ENCODE assay signal across 13 cellular contexts in genomic region chr17:69142473-69142802, GRCh38. TPM values are rescaled to one million over a fixed set of nuclear protein-coding genes. Genes with fewer than 3 reads are reported as not detected.
DNase-seq lines count a peak whose midpoint lies in the region; ATAC-seq, FAIRE-seq and TF ChIP-seq lines count a peak whose summit lies in the region.
"Had no signal": no experiment of that assay in that cellular context is flagged by ENCODE, and none has a peak within 500 bp of the region (broad histone marks: within the 10 kb centered on the region; RNA-seq: fewer than 3 reads in every experiment).

No MANE protein-coding gene starts in this region.

- peaks cover 1% of the 10 kb centered on the region; the same call in 2 of the 3 replicates for H3K4me1 Mint-ChIP-seq in GM23338
- peaks cover 32% of the 10 kb centered on the region for H3K4me1 Mint-ChIP-seq in dendritic cell treated with granulocyte-macrophage colony-stimulating factor and Interleukin-4, amounts not matched to agents 40 ng/mL and 50 ng/mL, for 4 days (ENCODE audit: low read depth)
- H3K4me1 Mint-ChIP-seq in H9, result peaks cover 0 to 1% of the 10 kb centered on the region in 2 experiments; a peak in 1 of 4 replicates
- no peaks in the 10 kb centered on the region for H3K4me1 Mint-ChIP-seq in immature natural killer cell

- H3K9me3 ChIP-seq in HepG2 (ENCODE audit: low read length), result no peaks in the 10 kb centered on the region
- no peaks in the 10 kb centered on the region for H3K9me3 ChIP-seq in subcutaneous abdominal adipose tissue (ENCODE audit: control insufficient read depth in 5 of 5, low read length in 5 of 5)
- H3K9me3 ChIP-seq in H9 (ENCODE audit: control insufficient read depth, low read depth, low read length), result no peaks in the 10 kb centered on the region

- no peaks in the 10 kb centered on the region for H3K23me2 ChIP-seq in H9 (ENCODE audit: insufficient read length, low read depth, low read length, poor library complexity, severe bottlenecking)

- no peaks in the 10 kb centered on the region for H3K79me2 ChIP-seq in GM23338 (replicated peaks; ENCODE audit: insufficient read depth)
- H3K79me2 ChIP-seq in HepG2 (ENCODE audit: insufficient read depth, low read length), result no peaks in the 10 kb centered on the region
- H3K79me2 ChIP-seq in H9 (ENCODE audit: insufficient read depth, low read length), result no peaks in the 10 kb centered on the region

- H3K4me3 ChIP-seq in GM23338 (no peak overlapping the region), HepG2 (replicated peaks in 1 of 3; ENCODE audit: insufficient read depth in 1 of 3, low read depth in 2 of 3, low read length in 3 of 3) (peak overlapping the region in 1 of 3 experiments; percentile 0; a peak in 1 of 6 replicates), subcutaneous abdominal adipose tissue (ENCODE audit: low read depth in 1 of 5, low read length in 5 of 5) (peak overlapping the region; percentile 65 to 84 (median 68))

- H4K8ac ChIP-seq in H9 (replicated peaks; ENCODE audit: insufficient read length, low read depth, low read length), result no peak overlapping the region

- H3K36me3 Mint-ChIP-seq in GM23338 (ENCODE audit: low read depth) (no peaks in the 10 kb centered on the region), H9 (ENCODE audit: insufficient read depth in 1 of 3, low read depth in 3 of 3) (no peaks in the 10 kb centered on the region), immature natural killer cell (peaks cover under 1 to 3% (median under 1%) of the 10 kb centered on the region in 3 donors)
- peaks cover 60% of the 10 kb centered on the region for H3K36me3 Mint-ChIP-seq in dendritic cell treated with granulocyte-macrophage colony-stimulating factor and Interleukin-4, amounts not matched to agents 40 ng/mL and 50 ng/mL, for 4 days (ENCODE audit: low read depth)

- H3K4me2 ChIP-seq in GM23338 (no peak overlapping the region), HepG2 (ENCODE audit: low read depth, low read length) (peak overlapping the region; percentile 29), H9 (ENCODE audit: insufficient read depth, insufficient read length, low read length) (no peak overlapping the region)

- TF ChIP-seq CTCF in GM23338 (conservative IDR thresholded peaks at IDR 0.05; ENCODE audit: low read depth in 2 of 2) (no peak), HepG2 (CRISPR knock-in tag; IDR thresholded peaks at IDR 0.05) (no peak), H9 (conservative IDR thresholded peaks at IDR 0.05) (no peak)

- TF ChIP-seq RAD21 in HepG2 (CRISPR knock-in tag; IDR thresholded peaks at IDR 0.05), result no peak

- H3K18ac ChIP-seq in H9 (ENCODE audit: insufficient read length, low read depth, low read length), result no peak overlapping the region

- no peak for FAIRE-seq in HepG2 (lab: Jason Lieb, UNC)

- 1% methylated on average over 2 of the region's 2 CpGs for WGBS in HepG2 (ENCODE audit: low lambda C conversion rate)
- no CpG with 5 or more reads among the region's 2 CpGs for WGBS in H9 (ENCODE audit: extremely low coverage, insufficient read length, low lambda C conversion rate)

- no peak overlapping the region for H3K23ac ChIP-seq in H9 (ENCODE audit: insufficient read length, low read depth, low read length)

- no peaks in the 10 kb centered on the region for H3K27me3 Mint-ChIP-seq in GM23338 (ENCODE audit: insufficient read depth, low read depth, poor library complexity)
- H3K27me3 Mint-ChIP-seq in dendritic cell treated with granulocyte-macrophage colony-stimulating factor and Interleukin-4, amounts not matched to agents 40 ng/mL and 50 ng/mL, for 4 days, result no peaks in the 10 kb centered on the region
- no peaks in the 10 kb centered on the region; the same call in 1 of the 2 replicates for H3K27me3 Mint-ChIP-seq in H9 (ENCODE audit: low read depth)
- peaks cover 0 to 2% (median 1%) of the 10 kb centered on the region in 3 donors for H3K27me3 Mint-ChIP-seq in immature natural killer cell (ENCODE audit: low read depth in 3 of 3)

- H2AFZ ChIP-seq in GM23338, result peak overlapping the region; percentile 34; the same call in 1 of the 2 replicates
- H2AFZ ChIP-seq in HepG2 (ENCODE audit: low read length), result peak overlapping the region; percentile 62
- no peak overlapping the region for H2AFZ ChIP-seq in H9 (ENCODE audit: low read length)

- H3K14ac ChIP-seq in H9 (ENCODE audit: insufficient read depth, low read length), result no peak overlapping the region

- H3K36me3 ChIP-seq in GM23338 (ENCODE audit: insufficient read depth) (no peaks in the 10 kb centered on the region), HepG2 (replicated peaks in 1 of 2; ENCODE audit: control insufficient read depth in 1 of 2, insufficient read depth in 2 of 2, low read length in 2 of 2) (no peaks in the 10 kb centered on the region), subcutaneous abdominal adipose tissue (ENCODE audit: control insufficient read depth in 5 of 5, insufficient read depth in 5 of 5, low read length in 5 of 5) (peaks cover 7 to 11% (median 8%) of the 10 kb centered on the region in 5 donors)

- H2AK5ac ChIP-seq in H9 (ENCODE audit: insufficient read length, low read length), result no peak overlapping the region

- H4K5ac ChIP-seq in H9 (ENCODE audit: insufficient read length, low read depth, low read length), result no peak overlapping the region

- ATAC-seq in GM23338 (no peak), HepG2 (peak; percentile 79)

- H2BK15ac ChIP-seq in H9 (ENCODE audit: low read depth, low read length), result no peak overlapping the region

- TF ChIP-seq EP300 in HepG2 (IDR thresholded peaks at IDR 0.05; ENCODE audit: low read depth in 2 of 2, low read length in 2 of 2) (0 out of 4 replicates have a peak, but pooled peaks of 1 of the 2 experiments have one; percentile 28), HepG2 (CRISPR knock-in tag; IDR thresholded peaks at IDR 0.05; ENCODE audit: borderline replicate concordance) (no peak)

- CTCF ChIA-PET in HepG2 (lab: Yijun Ruan, JAX; ENCODE audit: low intra/inter-chr PET ratio, low total read pairs), result no interaction called here

- H3K9me3 Mint-ChIP-seq in GM23338, result no peaks in the 10 kb centered on the region
- H3K9me3 Mint-ChIP-seq in dendritic cell treated with granulocyte-macrophage colony-stimulating factor and Interleukin-4, amounts not matched to agents 40 ng/mL and 50 ng/mL, for 4 days, result peaks cover 34% of the 10 kb centered on the region
- no peaks in the 10 kb centered on the region for H3K9me3 Mint-ChIP-seq in H9
- H3K9me3 Mint-ChIP-seq in immature natural killer cell, result peaks cover 0 to 2% (median 0%) of the 10 kb centered on the region in 6 donors

- BruUV-seq in HepG2 (replicated peaks; lab: Mats Ljungman, UMichigan), result no TSS peak

- H2BK5ac ChIP-seq in H9 (ENCODE audit: insufficient read length, low read length), result no peak overlapping the region

- H3K27me3 ChIP-seq in GM23338 (ENCODE audit: insufficient read depth), result no peaks in the 10 kb centered on the region
- no peaks in the 10 kb centered on the region for H3K27me3 ChIP-seq in HepG2 (ENCODE audit: control insufficient read depth in 1 of 2, insufficient read depth in 2 of 2, low read length in 2 of 2)
- H3K27me3 ChIP-seq in subcutaneous abdominal adipose tissue (ENCODE audit: control insufficient read depth in 5 of 5, insufficient read depth in 4 of 5, low read length in 5 of 5), result no peaks in the 10 kb centered on the region
- no peaks in the 10 kb centered on the region for H3K27me3 ChIP-seq in H9 (ENCODE audit: insufficient read depth, low read length)

- H2BK120ac ChIP-seq in H9 (ENCODE audit: low read depth, low read length, poor library complexity, severe bottlenecking), result no peak overlapping the region

- no peak overlapping the region for H3T11ph ChIP-seq in H9 (ENCODE audit: low read length)

- H3K4me3 Mint-ChIP-seq in GM23338 (no peak overlapping the region), H9 (no peak overlapping the region), immature natural killer cell (no peak overlapping the region)
- no peak overlapping the region for H3K4me3 Mint-ChIP-seq in dendritic cell treated with granulocyte-macrophage colony-stimulating factor and Interleukin-4, amounts not matched to agents 40 ng/mL and 50 ng/mL, for 4 days
- H3K4me3 Mint-ChIP-seq: nephron progenitor cell had no signal

- intact Hi-C loops in dendritic cell treated with granulocyte-macrophage colony-stimulating factor and Interleukin-4, amounts not matched to agents 40 ng/mL and 50 ng/mL, for 4 days (cut with micrococcal nuclease), result loop anchor here (5.0 kb wide), 1 partner anchor 35 kb away; no protein-coding TSS in a partner anchor
- intact Hi-C loops in HepG2 (cut with micrococcal nuclease; ENCODE audit: unreplicated experiment), result no loop called here

- H3K4me1 ChIP-seq in GM23338 (ENCODE audit: insufficient read depth) (no peaks in the 10 kb centered on the region), HepG2 (ENCODE audit: insufficient read depth, low read length) (peaks cover 14% of the 10 kb centered on the region), subcutaneous abdominal adipose tissue (ENCODE audit: control insufficient read depth in 5 of 5, insufficient read depth in 5 of 5, low read length in 5 of 5) (peaks cover 3 to 41% (median 37%) of the 10 kb centered on the region in 5 donors), H9 (ENCODE audit: insufficient read depth, low read length) (no peaks in the 10 kb centered on the region)

- DNase-seq in GM23338 (ENCODE audit: low spot score) (no peak), HepG2 (ENCODE audit: low spot score) (peak; percentile 27), H9 (no peak), D341Med (ENCODE audit: low spot score) (no peak), NCI-H524 (lab: John Stamatoyannopoulos, UW) (no peak), immature natural killer cell (no peak)
- DNase-seq: activated CD4-positive, alpha-beta T cell treated with anti-CD3 and anti-CD28 coated beads for 1 hour; COR-L47; effector CD4-positive, alpha-beta T cell; nephron progenitor cell; stimulated activated CD4-positive, alpha-beta T cell treated with anti-CD3 and anti-CD28 coated beads, Interleukin-4, amount 100 ng/mL, for 24 hours had no signal

- POLR2A ChIA-PET in HepG2 (lab: Yijun Ruan, JAX), result interaction anchor here (1.1 kb wide), 1 partner anchor 21 kb away, joined by 3 read pairs; no protein-coding TSS in a partner anchor

- H4K91ac ChIP-seq in H9 (ENCODE audit: insufficient read length, low read depth, low read length), result no peak overlapping the region

- H3K27ac Mint-ChIP-seq in GM23338 (no peak overlapping the region), H9 (no peak overlapping the region), immature natural killer cell (no peak overlapping the region)
- H3K27ac Mint-ChIP-seq in dendritic cell treated with granulocyte-macrophage colony-stimulating factor and Interleukin-4, amounts not matched to agents 40 ng/mL and 50 ng/mL, for 4 days, result peak overlapping the region; percentile 93
- H3K27ac Mint-ChIP-seq: nephron progenitor cell had no signal

- no peaks in the 10 kb centered on the region for H4K20me1 ChIP-seq in GM23338 (replicated peaks; ENCODE audit: insufficient read depth)
- H4K20me1 ChIP-seq in HepG2 (ENCODE audit: insufficient read depth, low read length), result no peaks in the 10 kb centered on the region
- H4K20me1 ChIP-seq in H9 (ENCODE audit: control insufficient read depth, insufficient read depth, insufficient read length), result no peaks in the 10 kb centered on the region

- H3K4ac ChIP-seq in H9 (ENCODE audit: low read depth, low read length), result no peak overlapping the region

- H2BK12ac ChIP-seq in H9 (ENCODE audit: insufficient read length, low read depth, low read length), result no peak overlapping the region

- no peak for TF ChIP-seq POLR2A in HepG2 (IDR thresholded peaks at IDR 0.05; ENCODE audit: insufficient read depth in 1 of 2, low read depth in 2 of 2, low read length in 2 of 2)

- H3F3A ChIP-seq in GM23338 (replicated peaks; ENCODE audit: low read depth), result no peaks in the 10 kb centered on the region

- in situ Hi-C loops in HepG2 (cut with HindIII; ENCODE audit: extremely low pct_ligation_motif_present, low pct_unique_long_range_greater_than_20kb), result no loop called here

- H3K27ac ChIP-seq in GM23338 (ENCODE audit: low read depth), result no peak overlapping the region
- no peak overlapping the region for H3K27ac ChIP-seq in HepG2 (ENCODE audit: extremely low read length, insufficient read depth, low read length)
- peak overlapping the region; percentile 42 for H3K27ac ChIP-seq in subcutaneous abdominal adipose tissue (ENCODE audit: low read depth, low read length)
- no peak overlapping the region for H3K27ac ChIP-seq in H9 (ENCODE audit: insufficient read length, low read depth, low read length)

- peaks cover 5% of the 10 kb centered on the region; the same call in 1 of the 2 replicates for H3K9me2 ChIP-seq in GM23338 (ENCODE audit: insufficient read depth)

- H3K56ac ChIP-seq in H9 (ENCODE audit: insufficient read length, low read depth, low read length), result no peak overlapping the region

- H3K79me1 ChIP-seq in H9 (ENCODE audit: insufficient read depth, low read depth, low read length, poor library complexity, severe bottlenecking), result no peaks in the 10 kb centered on the region

- H2BK20ac ChIP-seq in H9 (ENCODE audit: low read depth, low read length, poor library complexity, severe bottlenecking), result no peak overlapping the region

- no peak overlapping the region for H3K9ac ChIP-seq in HepG2 (ENCODE audit: insufficient read depth, low read depth, low read length)
- H3K9ac ChIP-seq in subcutaneous abdominal adipose tissue (ENCODE audit: low read length in 5 of 5), result peak overlapping the region in 1 of 5 donors; percentile 68
- no peak overlapping the region for H3K9ac ChIP-seq in H9 (ENCODE audit: extremely low read depth, insufficient read length, low read length)

RNA-seq across cellular contexts. Expression of gene ABCA6, which starts 0.7 kb away (rescaled TPM):
- total RNA-seq in GM23338 (2014; rRNA removed; shearing (Covaris generic)), result not detected in 2 replicates
- polyA plus RNA-seq in GM23338 (2016; fragmentation: Nextera tagmentation; extraction: Ambion mirVana) (not detected in 2 replicates), HepG2 (2011; rRNA removed) (0.05 and 0.17 TPM in 2 replicates), immature natural killer cell (not detected)
- total RNA-seq in HepG2 (2016; rRNA removed; fragmentation: Illumina TruSeq; extraction: Trizol) (0.11 TPM in 1 of 2 replicates, not detected in the other), H9 (2021) (not detected in 2 replicates)
- total RNA-seq in HepG2 (2016; cell fraction: cytosol; rRNA removed; fragmentation: Illumina TruSeq; extraction: Trizol; ENCODE audit: low read depth), result not detected in 2 replicates
- not detected in 2 replicates for total RNA-seq in HepG2 (2016; cell fraction: insoluble cytoplasmic fraction; rRNA removed; fragmentation: Illumina TruSeq; extraction: Trizol)
- total RNA-seq in HepG2 (2016; cell fraction: membrane; rRNA removed; fragmentation: Illumina TruSeq; extraction: Trizol), result not detected in 2 replicates
- not detected in 2 replicates for total RNA-seq in HepG2 (2016; cell fraction: nucleus; rRNA removed; fragmentation: Illumina TruSeq; extraction: Trizol)
- polyA plus RNA-seq in HepG2 (2011; cell fraction: cytosol; rRNA removed), result 0.05 and 0.13 TPM in 2 replicates
- polyA plus RNA-seq in HepG2 (2011; cell fraction: nucleus; rRNA removed), result 0.09 and 0.11 TPM in 2 replicates
- polyA plus RNA-seq in HepG2 (2012), result 0.04 TPM in 1 of 2 replicates, not detected in the other
- not detected in 2 replicates for polyA plus RNA-seq in HepG2 (2016; cell fraction: cytosol; fragmentation: Illumina TruSeq; extraction: Trizol; ENCODE audit: low read depth)
- not detected in 2 replicates for polyA plus RNA-seq in HepG2 (2016; cell fraction: insoluble cytoplasmic fraction; fragmentation: Illumina TruSeq; extraction: Trizol; ENCODE audit: low read depth)
- polyA plus RNA-seq in HepG2 (2016; cell fraction: membrane; fragmentation: Illumina TruSeq; extraction: Trizol; ENCODE audit: low read depth), result not detected in 2 replicates
- not detected in 2 replicates for polyA plus RNA-seq in HepG2 (2016; cell fraction: nucleus; fragmentation: Illumina TruSeq; extraction: Trizol; ENCODE audit: insufficient read depth, low read depth)
- not detected in 2 replicates for polyA minus RNA-seq in HepG2 (2011; rRNA and poly(A)+ RNA removed; ENCODE audit: low replicate concordance)
- not detected in 2 replicates for polyA minus RNA-seq in HepG2 (2011; cell fraction: cytosol; rRNA and poly(A)+ RNA removed)
- 0.13 and 0.25 TPM in 2 replicates for polyA minus RNA-seq in HepG2 (2011; cell fraction: nucleus; rRNA and poly(A)+ RNA removed)
